Comparison of ENCODE assay signal across 34 cellular contexts in the genomic region with DNA sequence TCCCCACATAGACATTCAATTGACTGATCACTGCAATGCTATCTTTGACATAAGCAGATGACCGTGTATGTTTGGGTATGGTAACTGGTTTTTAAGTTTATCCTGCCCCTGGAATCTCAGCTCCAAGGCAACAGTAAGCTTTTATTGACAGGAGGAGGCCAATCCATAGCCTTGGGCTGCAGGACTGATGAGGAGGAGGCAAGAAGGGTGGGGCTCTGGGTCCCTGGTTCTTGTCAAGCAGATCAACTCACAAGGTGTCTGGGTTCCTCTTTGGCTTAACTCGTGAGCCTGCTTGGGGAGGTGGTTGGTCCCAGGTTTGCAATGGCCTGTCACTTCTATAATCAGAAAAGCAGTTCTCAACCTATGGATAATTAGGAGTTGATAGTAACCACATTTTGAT.
"Had no signal": no experiment of that assay in that cellular context is flagged by ENCODE, and none has a peak within 500 bp of the region (broad histone marks: within the 10 kb centered on the region; RNA-seq: fewer than 3 reads in every experiment).

No MANE protein-coding gene starts in this region.

- H3K9me3 ChIP-seq: MG63 had no signal

- H3K4me3 ChIP-seq: MG63 had no signal

- H3K36me3 ChIP-seq: MG63 had no signal

- DNase-seq: Karpas-422, Kasumi-1, MG63, MM.1S, MV-4-11, NCI-H1048, NCI-H1092, NCI-H1092 treated with DMSO at 0.1 percent for 48 hours, NCI-H1105, NCI-H1105 treated with DMSO at 0.1 percent for 48 hours, NCI-H1417, NCI-H1417 treated with DMSO at 0.1 percent for 48 hours, NCI-H1436, NCI-H1436 treated with DMSO at 0.1 percent for 48 hours, NCI-H146, NCI-H1694, NCI-H1694 treated with DMSO at 0.1 percent for 48 hours, NCI-H187, NCI-H187 treated with DMSO at 0.1 percent for 48 hours, NCI-H1930, NCI-H2029, NCI-H2029 treated with DMSO at 0.1 percent for 48 hours, NCI-H2081, NCI-H2081 treated with DMSO at 0.1 percent for 48 hours, NCI-H2107, NCI-H2171, NCI-H2171 treated with DMSO at 0.1 percent for 48 hours, NCI-H2227 treated with DMSO at 0.1 percent for 48 hours, NCI-H226, NCI-H345, NCI-H446, NCI-H446 treated with DMSO at 0.1 percent for 48 hours, NCI-H510A, NCI-H510A treated with DMSO at 0.1 percent for 48 hours had no signal

- H3K27me3 ChIP-seq: MG63 had no signal
